13 cellular contexts compared by ENCODE assay signal in the genomic region with DNA sequence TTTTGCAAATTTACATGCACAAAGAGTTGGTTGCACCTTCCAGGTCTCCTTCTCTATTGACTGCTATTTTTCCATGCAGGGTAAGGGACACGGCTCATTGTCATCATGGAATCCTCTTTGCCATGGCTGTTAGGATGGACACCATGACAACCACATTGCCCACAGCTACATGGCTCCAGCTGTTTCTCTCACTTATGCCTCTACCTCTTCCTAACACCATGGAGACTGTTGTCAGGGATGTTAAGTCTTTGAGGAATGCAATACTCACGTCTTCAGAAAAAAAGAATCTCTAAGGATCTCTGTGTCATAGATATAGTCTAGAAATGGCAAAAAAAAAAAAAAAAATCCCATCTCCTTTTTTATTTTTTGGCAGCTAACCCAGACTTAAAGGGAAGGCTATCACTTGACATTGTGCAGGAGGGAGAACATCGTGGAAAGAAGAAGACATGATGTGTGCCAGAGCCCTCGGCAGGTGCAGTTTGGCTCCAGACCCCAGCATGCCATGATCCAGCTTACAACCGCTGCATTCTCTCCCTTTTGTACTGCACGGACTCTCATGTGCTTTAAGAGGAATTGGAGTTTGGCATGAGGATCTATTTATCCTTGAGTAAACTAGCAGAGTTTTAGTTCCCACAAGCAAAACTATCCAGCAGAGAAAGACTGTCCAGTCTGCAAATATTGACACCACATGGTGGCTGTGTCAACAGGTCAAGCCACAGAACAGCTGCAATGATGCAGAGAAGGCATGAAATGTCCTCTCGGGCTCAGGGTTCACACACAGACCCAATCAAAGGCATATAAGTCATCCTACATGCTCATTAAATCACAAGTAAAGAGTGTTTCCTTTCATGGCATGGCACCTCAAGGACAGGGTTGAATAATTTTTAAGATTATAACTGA.
A peak's percentile ranks its signal among the peaks of the same experiment; 100 is the strongest.
DNase-seq lines count a peak whose midpoint lies in the region; ATAC-seq and TF ChIP-seq lines count a peak whose summit lies in the region.
"Had no signal": no experiment of that assay in that cellular context is flagged by ENCODE, and none has a peak within 500 bp of the region (broad histone marks: within the 10 kb centered on the region; RNA-seq: fewer than 3 reads in every experiment).

No MANE protein-coding gene starts in this region.

- no peaks in the 10 kb centered on the region for H3K36me3 Mint-ChIP-seq in activated T-cell treated with anti-CD3 and anti-CD28 coated beads, Interleukin-2, amount 50 U/mL, for 72 hours (ENCODE audit: insufficient read depth in 2 of 2)
- H3K36me3 Mint-ChIP-seq: CD8-positive, alpha-beta T cell had no signal

- no peak overlapping the region for H3K4me3 ChIP-seq in fibroblast of mammary gland (ENCODE audit: control insufficient read depth, low read depth, low read length)
- H3K4me3 ChIP-seq in osteoblast (ENCODE audit: insufficient read depth, low read length) = no peak overlapping the region
- H3K4me3 ChIP-seq: heart left ventricle had no signal

- ATAC-seq in HG03175 (IDR thresholded peaks at IDR 0.05; ENCODE audit: unreplicated experiment) = no peak
- ATAC-seq in activated T-cell treated with anti-CD3 and anti-CD28 coated beads, Interleukin-2, amount 50 U/mL, for 72 hours (replicated peaks in 1 of 2) = no peak
- ATAC-seq: CD8-positive, alpha-beta T cell; stimulated activated naive CD8-positive, alpha-beta T cell treated with anti-CD3 and anti-CD28 coated beads, Interleukin-15, amount 100 ng/mL, for 72 hours had no signal

- H3K4me2 ChIP-seq in osteoblast (ENCODE audit: insufficient read depth, low read length) = peak overlapping the region; percentile 25

- no peaks in the 10 kb centered on the region for H3K9me3 ChIP-seq in osteoblast (ENCODE audit: low read depth, low read length)

- H3K4me3 Mint-ChIP-seq in activated T-cell treated with anti-CD3 and anti-CD28 coated beads, Interleukin-2, amount 50 U/mL, for 72 hours = no peak overlapping the region
- H3K4me3 Mint-ChIP-seq: CD8-positive, alpha-beta T cell; stimulated activated naive CD8-positive, alpha-beta T cell treated with anti-CD3 and anti-CD28 coated beads, Interleukin-15, amount 100 ng/mL, for 72 hours had no signal

- no peak overlapping the region for H2AFZ ChIP-seq in osteoblast (ENCODE audit: low read length)

- H3K4me1 Mint-ChIP-seq in activated T-cell treated with anti-CD3 and anti-CD28 coated beads, Interleukin-2, amount 50 U/mL, for 72 hours (ENCODE audit: low read depth) = no peaks in the 10 kb centered on the region
- H3K4me1 Mint-ChIP-seq: stimulated activated naive CD8-positive, alpha-beta T cell treated with anti-CD3 and anti-CD28 coated beads, Interleukin-15, amount 100 ng/mL, for 72 hours had no signal

- TF ChIP-seq CTCF in fibroblast of mammary gland (conservative IDR thresholded peaks at IDR 0.05; ENCODE audit: control insufficient read depth, insufficient read depth, low read depth, low read length) (no peak), osteoblast (IDR thresholded peaks at IDR 0.05; ENCODE audit: extremely low read depth, low read depth, low read length) (no peak)

- H3K9me3 Mint-ChIP-seq in activated T-cell treated with anti-CD3 and anti-CD28 coated beads, Interleukin-2, amount 50 U/mL, for 72 hours = no peaks in the 10 kb centered on the region
- H3K9me3 Mint-ChIP-seq: CD8-positive, alpha-beta T cell; stimulated activated naive CD8-positive, alpha-beta T cell treated with anti-CD3 and anti-CD28 coated beads, Interleukin-15, amount 100 ng/mL, for 72 hours had no signal

- peak; percentile 88 for DNase-seq in DMS53 treated with DMSO at 0.1 percent for 48 hours (lab: John Stamatoyannopoulos, UW; ENCODE audit: unreplicated experiment)
- DNase-seq in NCI-H748 (lab: John Stamatoyannopoulos, UW; ENCODE audit: unreplicated experiment) = peak; percentile 70
- peak; percentile 46 for DNase-seq in fibroblast of mammary gland (ENCODE audit: low read depth)
- no peak for DNase-seq in osteoblast (ENCODE audit: insufficient read length, low spot score, missing footprints)
- DNase-seq in activated T-cell treated with anti-CD3 and anti-CD28 coated beads, Interleukin-2, amount 50 U/mL, for 72 hours = no peak
- DNase-seq in NCI-H128 (lab: John Stamatoyannopoulos, UW; ENCODE audit: unreplicated experiment) = no peak
- no peak for DNase-seq in 8988T
- DNase-seq: activated CD4-positive, alpha-beta T cell treated with anti-CD3 and anti-CD28 coated beads, Interleukin-2, amount 50 U/mL, for 1 hour; CD8-positive, alpha-beta T cell; cortex of kidney; heart left ventricle; stimulated activated naive CD8-positive, alpha-beta T cell treated with anti-CD3 and anti-CD28 coated beads, Interleukin-15, amount 100 ng/mL, for 72 hours had no signal

- peaks cover 1% of the 10 kb centered on the region for H3K4me1 ChIP-seq in osteoblast (ENCODE audit: insufficient read depth, low read length)

- no peaks in the 10 kb centered on the region for H4K20me1 ChIP-seq in osteoblast (ENCODE audit: insufficient read depth, low read length)

- peaks cover 41% of the 10 kb centered on the region for H3K27me3 ChIP-seq in osteoblast (ENCODE audit: insufficient read depth, low read length)

- H3K79me2 ChIP-seq in osteoblast (ENCODE audit: insufficient read depth, low read length) = no peaks in the 10 kb centered on the region

- no peak overlapping the region for H3K27ac ChIP-seq in osteoblast (ENCODE audit: low read depth, low read length)
- H3K27ac ChIP-seq: heart left ventricle had no signal

- H3K27me3 Mint-ChIP-seq in activated T-cell treated with anti-CD3 and anti-CD28 coated beads, Interleukin-2, amount 50 U/mL, for 72 hours (ENCODE audit: low read depth) = peaks cover 30% of the 10 kb centered on the region

- no peak overlapping the region for H3K27ac Mint-ChIP-seq in activated T-cell treated with anti-CD3 and anti-CD28 coated beads, Interleukin-2, amount 50 U/mL, for 72 hours
- H3K27ac Mint-ChIP-seq: CD8-positive, alpha-beta T cell; stimulated activated naive CD8-positive, alpha-beta T cell treated with anti-CD3 and anti-CD28 coated beads, Interleukin-15, amount 100 ng/mL, for 72 hours had no signal

- H3K36me3 ChIP-seq in osteoblast (ENCODE audit: insufficient read depth, low read length) = no peaks in the 10 kb centered on the region
- H3K36me3 ChIP-seq: heart left ventricle had no signal

Comparison
In these comparisons a context has a peak if more than half of its experiments do, and no peak if none do; other contexts are left out.
1. DNase-seq: peak in DMS53 treated with DMSO at 0.1 percent for 48 hours (single experiment), NCI-H748 (single experiment) and fibroblast of mammary gland (single experiment); none in osteoblast (single experiment), activated T-cell treated with anti-CD3 and anti-CD28 coated beads, Interleukin-2, amount 50 U/mL, for 72 hours (0 of 2), NCI-H128 (single experiment) and 8988T (single experiment).